ENCODE assay signal across 19 cellular contexts in the genomic region with DNA sequence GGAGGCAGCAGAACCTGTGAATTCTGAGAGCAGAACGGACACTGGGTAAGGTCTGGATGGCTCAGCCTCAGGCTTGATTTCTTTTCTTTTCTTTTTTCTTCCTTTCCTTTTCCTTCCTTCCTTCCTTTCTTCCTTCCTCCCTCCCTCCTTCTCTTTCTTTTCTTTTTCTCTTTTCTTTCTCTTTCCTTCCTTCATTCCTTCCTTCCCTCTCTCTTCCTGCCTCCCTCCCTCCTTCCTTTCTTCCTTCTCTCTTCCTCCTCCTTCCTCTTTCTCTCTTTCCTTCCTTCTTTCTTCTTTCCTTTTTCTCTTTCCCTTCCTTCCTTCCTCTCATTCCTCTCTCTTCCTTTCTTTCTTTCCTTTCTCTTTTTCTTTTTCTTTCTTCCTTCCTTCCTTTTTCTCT. TPM values are rescaled to one million over a fixed set of nuclear protein-coding genes. Genes with fewer than 3 reads are reported as not detected.
DNase-seq lines count a peak whose midpoint lies in the region; ATAC-seq, FAIRE-seq and TF ChIP-seq lines count a peak whose summit lies in the region.
"Had no signal": no experiment of that assay in that cellular context is flagged by ENCODE, and none has a peak within 500 bp of the region (broad histone marks: within the 10 kb centered on the region; RNA-seq: fewer than 3 reads in every experiment).

No MANE protein-coding gene starts in this region.

- no peak for FAIRE-seq in HepG2 (lab: Jason Lieb, UNC)
- FAIRE-seq in K562 (lab: Jason Lieb, UNC) = no peak
- FAIRE-seq: H1, HTR-8/SVneo had no signal

- TF ChIP-seq RAD21 in HepG2 (CRISPR knock-in tag; IDR thresholded peaks at IDR 0.05) = no peak
- no peak for TF ChIP-seq RAD21 in K562 (CRISPR knock-in tag; conservative IDR thresholded peaks at IDR 0.05 in 1 of 2, IDR thresholded peaks at IDR 0.05 in 1 of 2)

- H3K9ac ChIP-seq in HepG2 (ENCODE audit: insufficient read depth, low read depth, low read length) (no peak overlapping the region), K562 (ENCODE audit: insufficient read depth in 1 of 2, low read depth in 2 of 2, low read length in 2 of 2) (no peak overlapping the region)
- H3K9ac ChIP-seq: BLaER1 treated with 17β-estradiol and CSF1 and Interleukin-3, amounts not matched to agents 10 nM and 100 nM had no signal

- H3K9me3 ChIP-seq in HepG2 (ENCODE audit: low read length) = no peaks in the 10 kb centered on the region
- no peaks in the 10 kb centered on the region for H3K9me3 ChIP-seq in right lobe of liver
- H3K9me3 ChIP-seq in K562 (replicated peaks; ENCODE audit: control insufficient read depth, insufficient read depth, low read depth, low read length) = no peaks in the 10 kb centered on the region

- no peaks in the 10 kb centered on the region for H3K36me3 Mint-ChIP-seq in natural killer cell treated with Interleukin-12 subunit alpha and Interleukin-12 subunit beta and Interleukin-15 and Interleukin-18, amount 100 ng/mL, for 72 hours
- H3K36me3 Mint-ChIP-seq: CD8-positive, alpha-beta T cell had no signal

- peaks cover 7 to 31% of the 10 kb centered on the region in 2 donors for H3K27me3 Mint-ChIP-seq in natural killer cell treated with Interleukin-12 subunit alpha and Interleukin-12 subunit beta and Interleukin-15 and Interleukin-18, amount 100 ng/mL, for 72 hours

- H3K36me3 ChIP-seq in HepG2 (replicated peaks in 1 of 2; ENCODE audit: control insufficient read depth in 1 of 2, insufficient read depth in 2 of 2, low read length in 2 of 2) = no peaks in the 10 kb centered on the region
- H3K36me3 ChIP-seq in right lobe of liver = no peaks in the 10 kb centered on the region
- H3K36me3 ChIP-seq in K562 (ENCODE audit: control insufficient read depth, insufficient read depth, low read length) = no peaks in the 10 kb centered on the region
- H3K36me3 ChIP-seq: BLaER1 treated with 17β-estradiol and CSF1 and Interleukin-3, amounts not matched to agents 10 nM and 100 nM had no signal

- H3K4me2 ChIP-seq in HepG2 (ENCODE audit: low read depth, low read length) (no peak overlapping the region), K562 (ENCODE audit: insufficient read depth, low read length) (no peak overlapping the region)
- H3K4me2 ChIP-seq: BLaER1 treated with 17β-estradiol and CSF1 and Interleukin-3, amounts not matched to agents 10 nM and 100 nM had no signal

- no peaks in the 10 kb centered on the region for H3K9me1 ChIP-seq in K562 (ENCODE audit: control insufficient read depth, insufficient read depth, low read length)

- CTCF ChIA-PET in HepG2 (lab: Yijun Ruan, JAX; ENCODE audit: low intra/inter-chr PET ratio, low total read pairs) = no interaction called here
- CTCF ChIA-PET in K562 (lab: Yijun Ruan, JAX; ENCODE audit: low intra/inter-chr PET ratio) = no interaction called here

- H4K20me1 ChIP-seq in HepG2 (ENCODE audit: insufficient read depth, low read length) (no peaks in the 10 kb centered on the region), K562 (replicated peaks; ENCODE audit: control insufficient read depth, insufficient read depth, low read length) (no peaks in the 10 kb centered on the region)
- H4K20me1 ChIP-seq: BLaER1 treated with 17β-estradiol and CSF1 and Interleukin-3, amounts not matched to agents 10 nM and 100 nM had no signal

- intact Hi-C loops in HepG2 (cut with micrococcal nuclease; ENCODE audit: unreplicated experiment) (no loop called here), right lobe of liver (cut with DNase I) (no loop called here), K562 (cut with micrococcal nuclease) (no loop called here)

- BruUV-seq in HepG2 (replicated peaks; lab: Mats Ljungman, UMichigan) (no TSS peak), K562 (replicated peaks; lab: Mats Ljungman, UMichigan) (no TSS peak)

- ATAC-seq in HepG2 (no peak), right lobe of liver (no peak), K562 (no peak), HG03159 (IDR thresholded peaks at IDR 0.05; ENCODE audit: unreplicated experiment) (no peak)
- no peak for ATAC-seq in natural killer cell treated with Interleukin-12 subunit alpha and Interleukin-12 subunit beta and Interleukin-15 and Interleukin-18, amount 100 ng/mL, for 72 hours
- ATAC-seq: CD8-positive, alpha-beta T cell had no signal

- 18% methylated on average over 1 of the region's 1 CpG for WGBS in HepG2 (ENCODE audit: low lambda C conversion rate)
- 50% methylated on average over 1 of the region's 1 CpG for WGBS in right lobe of liver (ENCODE audit: insufficient coverage, low coverage, low lambda C conversion rate, missing lambda C conversion rate)
- no CpG with 5 or more reads among the region's 1 CpG for WGBS in K562 (ENCODE audit: insufficient coverage, low coverage, missing lambda C conversion rate)

- TF ChIP-seq POLR2A in HepG2 (IDR thresholded peaks at IDR 0.05; ENCODE audit: insufficient read depth in 1 of 2, low read depth in 2 of 2, low read length in 2 of 2) (no peak), right lobe of liver (IDR thresholded peaks at IDR 0.05) (no peak), K562 (conservative IDR thresholded peaks at IDR 0.05) (no peak)

- in situ Hi-C loops in HepG2 (cut with HindIII; ENCODE audit: extremely low pct_ligation_motif_present, low pct_unique_long_range_greater_than_20kb) (no loop called here), K562 (cut with MboI) (no loop called here)

- no peaks in the 10 kb centered on the region for H3K4me1 ChIP-seq in HepG2 (ENCODE audit: insufficient read depth, low read length)
- no peaks in the 10 kb centered on the region for H3K4me1 ChIP-seq in right lobe of liver
- no peaks in the 10 kb centered on the region for H3K4me1 ChIP-seq in K562 (replicated peaks in 1 of 2; ENCODE audit: control insufficient read depth in 2 of 2, insufficient read depth in 2 of 2, low read length in 2 of 2)

- peaks cover 7 to 12% of the 10 kb centered on the region in 2 donors for H3K4me1 Mint-ChIP-seq in natural killer cell treated with Interleukin-12 subunit alpha and Interleukin-12 subunit beta and Interleukin-15 and Interleukin-18, amount 100 ng/mL, for 72 hours (ENCODE audit: low read depth in 2 of 2)
- H3K4me1 Mint-ChIP-seq: H9 had no signal

- no peak overlapping the region for H2AFZ ChIP-seq in HepG2 (ENCODE audit: low read length)
- H2AFZ ChIP-seq in K562 (ENCODE audit: low read depth, low read length) = no peak overlapping the region

- DNase-seq in HepG2 (ENCODE audit: low spot score) (no peak), right lobe of liver (no peak), K562 (ENCODE audit: extremely low read depth in 1 of 4, low spot score in 3 of 4) (no peak), NCI-H345 treated with DMSO at 0.1 percent for 48 hours (lab: John Stamatoyannopoulos, UW; ENCODE audit: unreplicated experiment) (no peak), NCI-H82 treated with DMSO at 0.1 percent for 48 hours (lab: John Stamatoyannopoulos, UW; ENCODE audit: unreplicated experiment) (no peak)
- DNase-seq in natural killer cell treated with Interleukin-12 subunit alpha and Interleukin-12 subunit beta and Interleukin-15 and Interleukin-18, amount 100 ng/mL, for 72 hours (ENCODE audit: low spot score) = no peak
- DNase-seq: 8988T; Calu3; CD8-positive, alpha-beta T cell; DMS79 treated with DMSO at 0.1 percent for 48 hours; GF-D8; H9 had no signal

- no peak for TF ChIP-seq CTCF in HepG2 (CRISPR knock-in tag; IDR thresholded peaks at IDR 0.05)
- TF ChIP-seq CTCF in right lobe of liver (IDR thresholded peaks at IDR 0.05) = no peak
- no peak for TF ChIP-seq CTCF in K562 (IDR thresholded peaks at IDR 0.05 in 2 of 3, conservative IDR thresholded peaks at IDR 0.05 in 1 of 3; ENCODE audit: insufficient read depth in 2 of 3, low read depth in 1 of 3, low read length in 3 of 3)

- peak overlapping the region; percentile 8 for H3K4me3 Mint-ChIP-seq in natural killer cell treated with Interleukin-12 subunit alpha and Interleukin-12 subunit beta and Interleukin-15 and Interleukin-18, amount 100 ng/mL, for 72 hours
- H3K4me3 Mint-ChIP-seq: CD8-positive, alpha-beta T cell; H9; IgD-negative memory B cell had no signal

- H3K27me3 ChIP-seq in HepG2 (ENCODE audit: control insufficient read depth in 1 of 2, insufficient read depth in 2 of 2, low read length in 2 of 2) (peaks cover 7 to 29% of the 10 kb centered on the region in 2 experiments; a peak in 4 of 5 replicates), right lobe of liver (no peaks in the 10 kb centered on the region), K562 (ENCODE audit: control insufficient read depth in 2 of 2, insufficient read depth in 2 of 2, low read length in 2 of 2) (peaks cover 0 to 12% of the 10 kb centered on the region in 2 experiments; a peak in 3 of 5 replicates)
- H3K27me3 ChIP-seq: BLaER1 treated with 17β-estradiol and CSF1 and Interleukin-3, amounts not matched to agents 10 nM and 100 nM had no signal

- POLR2A ChIA-PET in HepG2 (lab: Yijun Ruan, JAX) (no interaction called here), K562 (lab: Yijun Ruan, JAX) (no interaction called here)

- H3K9me3 Mint-ChIP-seq in natural killer cell treated with Interleukin-12 subunit alpha and Interleukin-12 subunit beta and Interleukin-15 and Interleukin-18, amount 100 ng/mL, for 72 hours = no peaks in the 10 kb centered on the region

- TF ChIP-seq EP300 in HepG2 (IDR thresholded peaks at IDR 0.05; ENCODE audit: low read depth in 2 of 2, low read length in 2 of 2) = no peak
- TF ChIP-seq EP300 in HepG2 (CRISPR knock-in tag; IDR thresholded peaks at IDR 0.05; ENCODE audit: borderline replicate concordance) = no peak
- TF ChIP-seq EP300 in K562 (IDR thresholded peaks at IDR 0.05; ENCODE audit: low read length) = no peak

- H3K79me2 ChIP-seq in HepG2 (ENCODE audit: insufficient read depth, low read length) (no peaks in the 10 kb centered on the region), K562 (ENCODE audit: control insufficient read depth, insufficient read depth, low read length) (no peaks in the 10 kb centered on the region)

- no peak overlapping the region for H3K4me3 ChIP-seq in HepG2 (replicated peaks in 1 of 3; ENCODE audit: insufficient read depth in 1 of 3, low read depth in 2 of 3, low read length in 3 of 3)
- no peak overlapping the region for H3K4me3 ChIP-seq in right lobe of liver
- H3K4me3 ChIP-seq in K562 = no peak overlapping the region
- H3K4me3 ChIP-seq: BLaER1 treated with 17β-estradiol and CSF1 and Interleukin-3, amounts not matched to agents 10 nM and 100 nM had no signal

- H3K27ac Mint-ChIP-seq in natural killer cell treated with Interleukin-12 subunit alpha and Interleukin-12 subunit beta and Interleukin-15 and Interleukin-18, amount 100 ng/mL, for 72 hours = peak overlapping the region in 1 of 2 donors; percentile 75
- H3K27ac Mint-ChIP-seq: CD8-positive, alpha-beta T cell; H9; IgD-negative memory B cell had no signal

- H3K27ac ChIP-seq in HepG2 (ENCODE audit: extremely low read length, insufficient read depth, low read length) (no peak overlapping the region), right lobe of liver (no peak overlapping the region), K562 (ENCODE audit: extremely low read depth, low read depth, low read length) (no peak overlapping the region)

RNA-seq across cellular contexts. Expression of a gene that starts 38.0 kb away (rescaled TPM):
- total RNA-seq in HepG2 (2016; rRNA removed; fragmentation: Illumina TruSeq; extraction: Trizol) (not detected in 2 replicates), right lobe of liver (not detected), K562 (2014; rRNA removed) (not detected in 2 replicates), K562 (2014; rRNA removed; fragmentation: Illumina TruSeq; extraction: Trizol) (not detected in 2 replicates), K562 (2015; rRNA removed; fragmentation: Illumina TruSeq; extraction: Trizol) (not detected in 2 replicates), K562 (2021) (not detected in 2 replicates)
- total RNA-seq in HepG2 (2016; cell fraction: cytosol; rRNA removed; fragmentation: Illumina TruSeq; extraction: Trizol; ENCODE audit: low read depth) = not detected in 2 replicates
- total RNA-seq in HepG2 (2016; cell fraction: insoluble cytoplasmic fraction; rRNA removed; fragmentation: Illumina TruSeq; extraction: Trizol) = not detected in 2 replicates
- total RNA-seq in HepG2 (2016; cell fraction: membrane; rRNA removed; fragmentation: Illumina TruSeq; extraction: Trizol) = not detected in 2 replicates
- total RNA-seq in HepG2 (2016; cell fraction: nucleus; rRNA removed; fragmentation: Illumina TruSeq; extraction: Trizol) = not detected in 2 replicates
- polyA plus RNA-seq in HepG2 (2011; rRNA removed) (not detected in 2 replicates), K562 (2011; rRNA removed) (not detected in 2 replicates), K562 (2014; fragmentation: Illumina TruSeq; extraction: Trizol) (not detected in 2 replicates), K562 (2014; fragmentation: Nextera tagmentation; extraction: Ambion mirVana) (not detected), K562 (2014; rRNA removed) (not detected in 2 replicates)
- not detected in 2 replicates for polyA plus RNA-seq in HepG2 (2011; cell fraction: cytosol; rRNA removed)
- polyA plus RNA-seq in HepG2 (2011; cell fraction: nucleus; rRNA removed) = not detected in 2 replicates
- polyA plus RNA-seq in HepG2 (2012) = not detected in 2 replicates
- polyA plus RNA-seq in HepG2 (2016; cell fraction: cytosol; fragmentation: Illumina TruSeq; extraction: Trizol; ENCODE audit: low read depth) = not detected in 2 replicates
- polyA plus RNA-seq in HepG2 (2016; cell fraction: insoluble cytoplasmic fraction; fragmentation: Illumina TruSeq; extraction: Trizol; ENCODE audit: low read depth) = not detected in 2 replicates
- polyA plus RNA-seq in HepG2 (2016; cell fraction: membrane; fragmentation: Illumina TruSeq; extraction: Trizol; ENCODE audit: low read depth) = not detected in 2 replicates
- not detected in 2 replicates for polyA plus RNA-seq in HepG2 (2016; cell fraction: nucleus; fragmentation: Illumina TruSeq; extraction: Trizol; ENCODE audit: insufficient read depth, low read depth)
- not detected in 2 replicates for polyA minus RNA-seq in HepG2 (2011; rRNA and poly(A)+ RNA removed; ENCODE audit: low replicate concordance)
- not detected in 2 replicates for polyA minus RNA-seq in HepG2 (2011; cell fraction: cytosol; rRNA and poly(A)+ RNA removed)
- polyA minus RNA-seq in HepG2 (2011; cell fraction: nucleus; rRNA and poly(A)+ RNA removed) = not detected in 2 replicates
- not detected in 2 replicates for total RNA-seq in K562 (2011; cell fraction: chromatin; rRNA removed; ENCODE audit: low replicate concordance)
- total RNA-seq in K562 (2011; cell fraction: nucleolus; rRNA removed) = not detected in 2 replicates
- not detected in 2 replicates for total RNA-seq in K562 (2011; cell fraction: nucleoplasm; rRNA removed)
- polyA plus RNA-seq in K562 (2011; cell fraction: cytosol; rRNA removed) = not detected in 2 replicates
- not detected in 2 replicates for polyA plus RNA-seq in K562 (2011; cell fraction: nucleus; rRNA removed)
- polyA plus RNA-seq in K562 (2012) = not detected in 2 replicates
- not detected in 2 replicates for polyA minus RNA-seq in K562 (2011; rRNA and poly(A)+ RNA removed)
- not detected in 2 replicates for polyA minus RNA-seq in K562 (2011; cell fraction: cytosol; rRNA and poly(A)+ RNA removed)
- polyA minus RNA-seq in K562 (2011; cell fraction: nucleus; rRNA and poly(A)+ RNA removed) = not detected in 2 replicates
- total RNA-seq in natural killer cell treated with Interleukin-12 subunit alpha and Interleukin-12 subunit beta and Interleukin-15 and Interleukin-18, amount 100 ng/mL, for 72 hours = under 1 TPM in 1 of 2 donors, not detected in 1; 0.57 TPM
- total RNA-seq: A673; Calu3; CD8-positive, alpha-beta T cell; H1; H9 had no signal
- polyA plus RNA-seq: AG04450, H1 had no signal

RNA-seq across cellular contexts. Expression of a gene that starts 52.7 kb away (rescaled TPM):
- total RNA-seq in HepG2 (2016; rRNA removed; fragmentation: Illumina TruSeq; extraction: Trizol) = not detected in 2 replicates
- not detected in 2 replicates for total RNA-seq in HepG2 (2016; cell fraction: cytosol; rRNA removed; fragmentation: Illumina TruSeq; extraction: Trizol; ENCODE audit: low read depth)
- not detected in 2 replicates for total RNA-seq in HepG2 (2016; cell fraction: insoluble cytoplasmic fraction; rRNA removed; fragmentation: Illumina TruSeq; extraction: Trizol)
- total RNA-seq in HepG2 (2016; cell fraction: membrane; rRNA removed; fragmentation: Illumina TruSeq; extraction: Trizol) = not detected in 2 replicates
- total RNA-seq in HepG2 (2016; cell fraction: nucleus; rRNA removed; fragmentation: Illumina TruSeq; extraction: Trizol) = not detected in 2 replicates
- polyA plus RNA-seq in HepG2 (2011; rRNA removed) = not detected in 2 replicates
- not detected in 2 replicates for polyA plus RNA-seq in HepG2 (2011; cell fraction: cytosol; rRNA removed)
- polyA plus RNA-seq in HepG2 (2011; cell fraction: nucleus; rRNA removed) = not detected in 2 replicates
- polyA plus RNA-seq in HepG2 (2012) = not detected in 2 replicates
- polyA plus RNA-seq in HepG2 (2016; cell fraction: cytosol; fragmentation: Illumina TruSeq; extraction: Trizol; ENCODE audit: low read depth) = not detected in 2 replicates
- polyA plus RNA-seq in HepG2 (2016; cell fraction: insoluble cytoplasmic fraction; fragmentation: Illumina TruSeq; extraction: Trizol; ENCODE audit: low read depth) = not detected in 2 replicates
- not detected in 2 replicates for polyA plus RNA-seq in HepG2 (2016; cell fraction: membrane; fragmentation: Illumina TruSeq; extraction: Trizol; ENCODE audit: low read depth)
- polyA plus RNA-seq in HepG2 (2016; cell fraction: nucleus; fragmentation: Illumina TruSeq; extraction: Trizol; ENCODE audit: insufficient read depth, low read depth) = not detected in 2 replicates
- polyA minus RNA-seq in HepG2 (2011; rRNA and poly(A)+ RNA removed; ENCODE audit: low replicate concordance) = not detected in 2 replicates
- polyA minus RNA-seq in HepG2 (2011; cell fraction: cytosol; rRNA and poly(A)+ RNA removed) = not detected in 2 replicates
- not detected in 2 replicates for polyA minus RNA-seq in HepG2 (2011; cell fraction: nucleus; rRNA and poly(A)+ RNA removed)
- total RNA-seq in right lobe of liver = not detected
- not detected in 2 replicates for total RNA-seq in K562 (2011; cell fraction: chromatin; rRNA removed; ENCODE audit: low replicate concordance)
- total RNA-seq in K562 (2011; cell fraction: nucleolus; rRNA removed) = not detected in 2 replicates
- not detected in 2 replicates for total RNA-seq in K562 (2011; cell fraction: nucleoplasm; rRNA removed)
- total RNA-seq in K562 (2014; rRNA removed) = not detected in 2 replicates
- total RNA-seq in K562 (2014; rRNA removed; fragmentation: Illumina TruSeq; extraction: Trizol) = not detected in 2 replicates
- not detected in 2 replicates for total RNA-seq in K562 (2015; rRNA removed; fragmentation: Illumina TruSeq; extraction: Trizol)
- not detected in 2 replicates for total RNA-seq in K562 (2021)
- polyA plus RNA-seq in K562 (2011; rRNA removed) = not detected in 2 replicates
- not detected in 2 replicates for polyA plus RNA-seq in K562 (2011; cell fraction: cytosol; rRNA removed)
- polyA plus RNA-seq in K562 (2011; cell fraction: nucleus; rRNA removed) = not detected in 2 replicates
- not detected in 2 replicates for polyA plus RNA-seq in K562 (2012)
- polyA plus RNA-seq in K562 (2014; fragmentation: Illumina TruSeq; extraction: Trizol) = not detected in 2 replicates
- not detected for polyA plus RNA-seq in K562 (2014; fragmentation: Nextera tagmentation; extraction: Ambion mirVana)
- polyA plus RNA-seq in K562 (2014; rRNA removed) = not detected in 2 replicates
- not detected in 2 replicates for polyA minus RNA-seq in K562 (2011; rRNA and poly(A)+ RNA removed)
- not detected in 2 replicates for polyA minus RNA-seq in K562 (2011; cell fraction: cytosol; rRNA and poly(A)+ RNA removed)
- not detected in 2 replicates for polyA minus RNA-seq in K562 (2011; cell fraction: nucleus; rRNA and poly(A)+ RNA removed)
- total RNA-seq in natural killer cell treated with Interleukin-12 subunit alpha and Interleukin-12 subunit beta and Interleukin-15 and Interleukin-18, amount 100 ng/mL, for 72 hours = not detected
- total RNA-seq: A673; Calu3; CD8-positive, alpha-beta T cell; H1; H9 had no signal
- polyA plus RNA-seq: AG04450, H1, IgD-negative memory B cell had no signal
